Comparison of ENCODE assay signal across 27 cellular contexts in genomic region chr9:90071257-90071656, GRCh38.
"Had no signal": no experiment of that assay in that cellular context is flagged by ENCODE, and none has a peak within 500 bp of the region (broad histone marks: within the 10 kb centered on the region; RNA-seq: fewer than 3 reads in every experiment).

No MANE protein-coding gene starts in this region.

- DNase-seq: activated CD4-positive, alpha-beta T cell treated with anti-CD3 and anti-CD28 coated beads for 36 hours; activated CD4-positive, CD25-positive, alpha-beta regulatory T cell; activated CD8-positive, alpha-beta memory T cell treated with anti-CD3 and anti-CD28 coated beads, Interleukin-2, amount 50 U/mL, for 4 hours; activated CD8-positive, alpha-beta T cell treated with anti-CD3 and anti-CD28 coated beads for 36 hours; activated gamma-delta T cell treated with Interleukin-2 at 50 U/mL for 16 hours; activated naive CD4-positive, alpha-beta T cell treated with anti-CD3 and anti-CD28 coated beads, Interleukin-2, amount 10 ng/mL, durations not matched to agents 7 days and 5 days; activated naive CD8-positive, alpha-beta T cell treated with anti-CD3 and anti-CD28 coated beads for 36 hours; activated T-cell treated with anti-CD3 and anti-CD28 coated beads, Interleukin-2, amount 50 U/mL, for 72 hours; brain microvascular endothelial cell; KG1; NCI-H1105; NCI-H1436; NCI-H187; NCI-H2081 treated with DMSO at 0.1 percent for 48 hours; NCI-H226; NCI-H526 treated with DMSO at 0.1 percent for 48 hours; NK-92 treated with Interleukin-12 subunit alpha and Interleukin-12 subunit beta, amount 100 ng/mL, for 24 hours; OCI-M1; RPMI8226; T-cell; T-helper 2 cell; T1000 had no signal

- H3K36me3 ChIP-seq: brain microvascular endothelial cell, cardiac muscle cell had no signal

- H3K27ac ChIP-seq: brain microvascular endothelial cell, cardiac muscle cell, SK-N-MC, VCaP had no signal

- H3K27me3 ChIP-seq: brain microvascular endothelial cell, cardiac muscle cell had no signal

- H3K4me3 ChIP-seq: cardiac muscle cell, SK-N-MC had no signal

- ATAC-seq: activated CD4-positive, alpha-beta T cell treated with anti-CD3 and anti-CD28 coated beads for 36 hours; activated CD8-positive, alpha-beta T cell treated with anti-CD3 and anti-CD28 coated beads for 36 hours; activated T-cell treated with anti-CD3 and anti-CD28 coated beads, Interleukin-2, amount 50 U/mL, for 72 hours; Panc1; Right ventricle myocardium inferior; T-cell had no signal
